Comparison of ENCODE assay signal across 22 cellular contexts in genomic region chr3:153572165-153572564, GRCh38.
"Had no signal": no experiment of that assay in that cellular context is flagged by ENCODE, and none has a peak within 500 bp of the region (broad histone marks: within the 10 kb centered on the region; RNA-seq: fewer than 3 reads in every experiment).

No MANE protein-coding gene starts in this region.

- DNase-seq: effector CD4-positive, alpha-beta T cell; endodermal cell; foreskin fibroblast; glutamatergic neuron; kidney; left colon; left ventricle myocardium superior; mucosa of descending colon; naive thymus-derived CD8-positive, alpha-beta T cell; ovary; stimulated activated CD4-positive, alpha-beta T cell treated with anti-CD3 and anti-CD28 coated beads, Interleukin-4, amount 100 ng/mL, for 1 hour; stimulated activated CD8-positive, alpha-beta memory T cell treated with anti-CD3 and anti-CD28 coated beads, Interleukin-4, amount 100 ng/mL, for 48 hours; stimulated activated naive CD8-positive, alpha-beta T cell treated with anti-CD3 and anti-CD28 coated beads, Interleukin-15, Interleukin-2, amounts not matched to agents 100 U/mL and 50 U/mL, for 24 hours; tibial artery; upper lobe of left lung had no signal

- H3K36me3 ChIP-seq: gastroesophageal sphincter, neutrophil, ovary, right atrium auricular region, tibial artery, upper lobe of left lung, vagina had no signal

- H3K27me3 ChIP-seq: gastroesophageal sphincter, neutrophil, ovary, right atrium auricular region, tibial artery, upper lobe of left lung, vagina had no signal

- H3K4me2 ChIP-seq: smooth muscle cell had no signal

- H3K27ac ChIP-seq: coronary artery, gastroesophageal sphincter, neutrophil, ovary, right atrium auricular region, tibial artery, upper lobe of left lung, vagina had no signal

- H3K9me3 ChIP-seq: gastroesophageal sphincter, mucosa of descending colon, neutrophil, ovary, upper lobe of left lung, vagina had no signal

- H3K4me3 ChIP-seq: coronary artery, gastroesophageal sphincter, lung, mucosa of descending colon, ovary, right atrium auricular region, smooth muscle cell, tibial artery, upper lobe of left lung, vagina had no signal

- H3K4me1 ChIP-seq: right atrium auricular region, upper lobe of left lung, vagina had no signal
